In the genomic region with DNA sequence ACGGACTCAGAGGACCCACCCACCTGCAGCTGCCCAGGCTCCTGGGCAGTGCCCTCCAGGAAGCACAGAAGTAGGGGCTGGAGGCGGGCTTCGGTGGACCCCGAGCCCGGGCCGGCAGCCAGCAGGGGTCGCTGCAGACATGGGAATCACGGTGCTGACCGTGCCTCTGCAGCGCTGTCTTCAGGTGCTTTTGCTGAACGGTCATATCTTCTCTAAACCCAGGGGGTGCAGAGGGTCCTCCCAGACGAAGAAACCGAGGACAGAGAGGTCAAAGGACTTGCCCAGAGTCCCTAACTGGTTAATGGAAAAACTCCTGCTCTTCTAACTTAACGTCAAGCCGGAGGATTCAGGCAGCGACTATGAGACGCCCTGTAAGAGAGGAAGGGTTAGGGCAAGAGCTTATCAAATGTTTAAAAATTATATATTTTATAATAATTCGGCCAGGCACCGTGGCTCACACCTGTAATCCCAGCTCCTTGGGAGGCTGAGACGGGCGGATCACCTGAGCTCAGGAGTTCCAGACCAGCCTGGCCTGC, we compare ENCODE assay signal across 8 cellular contexts. TPM values are rescaled to one million over a fixed set of nuclear protein-coding genes. Genes with fewer than 3 reads are reported as not detected.
DNase-seq lines count a peak whose midpoint lies in the region; ATAC-seq and TF ChIP-seq lines count a peak whose summit lies in the region.

No MANE protein-coding gene starts in this region.

- H3K4me2 ChIP-seq in DOHH2 (ENCODE audit: low read length) = no peak overlapping the region

- BruUV-seq in Panc1 (replicated peaks; lab: Mats Ljungman, UMichigan) = no TSS peak

- DNase-seq in HFF-Myc (ENCODE audit: extremely low read depth, low read depth) (no peak), Panc1 (ENCODE audit: low read depth, low spot score) (no peak), immature natural killer cell (peak; percentile 39 to 58 (median 54)), DMS153 treated with DMSO at 0.1 percent for 48 hours (lab: John Stamatoyannopoulos, UW; ENCODE audit: unreplicated experiment) (no peak)
- peak; percentile 60 for DNase-seq in activated naive CD4-positive, alpha-beta T cell treated with Interleukin-2 at 50 U/mL for 16 hours
- DNase-seq in stimulated activated CD4-positive, alpha-beta T cell treated with anti-CD3 and anti-CD28 coated beads, TNF-alpha, amount 100 ng/mL, for 48 hours (ENCODE audit: low read depth in 3 of 3) = peak; percentile 36 to 74 (median 47)

- CTCF ChIA-PET in Panc1 (lab: Charles Lee) = no interaction called here

- H3K27me3 Mint-ChIP-seq in immature natural killer cell (ENCODE audit: low read depth in 3 of 3) = peaks cover 0 to 7% (median 6%) of the 10 kb centered on the region in 3 donors

- POLR2A ChIA-PET in Panc1 (lab: Charles Lee) = no interaction called here

- H3F3A ChIP-seq in DOHH2 (ENCODE audit: control insufficient read depth, insufficient read depth) = no peaks in the 10 kb centered on the region

- 0 out of 2 replicates have a peak, but pooled peaks cover under 1% of the 10 kb centered on the region for H3K27me3 ChIP-seq in DOHH2 (ENCODE audit: control insufficient read depth, low read length)
- H3K27me3 ChIP-seq in Panc1 (ENCODE audit: control insufficient read depth, insufficient read depth, low read length) = no peaks in the 10 kb centered on the region

- in situ Hi-C loops in Panc1 (cut with HindIII; ENCODE audit: low pct_unique_long_range_greater_than_20kb, low sequenced_read_pairs) = no loop called here

- no peaks in the 10 kb centered on the region for H3K36me3 Mint-ChIP-seq in immature natural killer cell

- no peaks in the 10 kb centered on the region for H3K79me2 ChIP-seq in DOHH2 (ENCODE audit: control insufficient read depth, low read length)

- H3K4me1 ChIP-seq in DOHH2 (ENCODE audit: control insufficient read depth, low read length) (no peaks in the 10 kb centered on the region), Panc1 (ENCODE audit: control insufficient read depth, insufficient read depth, low read length) (peaks cover 4% of the 10 kb centered on the region; the same call in 1 of the 2 replicates)

- H3K27ac ChIP-seq in DOHH2 (ENCODE audit: low read depth, low read length) (no peak overlapping the region), Panc1 (ENCODE audit: low read length) (no peak overlapping the region)

- ATAC-seq in Panc1 (peak; percentile 96), HG03432 (IDR thresholded peaks at IDR 0.05; ENCODE audit: unreplicated experiment) (no peak)

- H3K36me3 ChIP-seq in DOHH2 (ENCODE audit: control insufficient read depth, low read length) (no peaks in the 10 kb centered on the region), Panc1 (ENCODE audit: control insufficient read depth, insufficient read depth, low read length) (no peaks in the 10 kb centered on the region)

- no peak overlapping the region for H3K4me3 ChIP-seq in DOHH2 (ENCODE audit: low read length)
- no peak overlapping the region for H3K4me3 ChIP-seq in HFF-Myc (replicated peaks; ENCODE audit: low read depth, low read length)
- H3K4me3 ChIP-seq in Panc1 (ENCODE audit: low read depth in 2 of 2, low read length in 2 of 2) = peak overlapping the region; percentile 29 to 62

- intact Hi-C loops in Panc1 (cut with micrococcal nuclease; ENCODE audit: unreplicated experiment) = no loop called here

- peaks cover 0 to 2% of the 10 kb centered on the region in 2 donors for H3K4me1 Mint-ChIP-seq in immature natural killer cell

- no peaks in the 10 kb centered on the region for H3K9me3 ChIP-seq in DOHH2 (ENCODE audit: control insufficient read depth, insufficient read depth, low read length)
- H3K9me3 ChIP-seq in Panc1 (ENCODE audit: control insufficient read depth, insufficient read depth, low read depth, low read length) = no peaks in the 10 kb centered on the region

- H4K20me1 ChIP-seq in DOHH2 (ENCODE audit: control insufficient read depth, insufficient read depth, low read depth, low read length) = no peaks in the 10 kb centered on the region

- H3K4me3 Mint-ChIP-seq in immature natural killer cell = no peak overlapping the region

- TF ChIP-seq CTCF in DOHH2 (IDR thresholded peaks at IDR 0.05; ENCODE audit: low read depth, low read length, poor library complexity, severe bottlenecking) (peak; percentile 98), HFF-Myc (IDR thresholded peaks at IDR 0.05; ENCODE audit: low read depth, low read length, missing control alignments) (peak; percentile 78), Panc1 (IDR thresholded peaks at IDR 0.05) (peak; percentile 97)

- no peaks in the 10 kb centered on the region for H3K9me3 Mint-ChIP-seq in immature natural killer cell

- no peak overlapping the region for H3K27ac Mint-ChIP-seq in immature natural killer cell

- H3K9me2 ChIP-seq in DOHH2 (replicated peaks; ENCODE audit: control insufficient read depth, low read length) = no peaks in the 10 kb centered on the region

RNA-seq across cellular contexts. Expression of a gene that starts 21.5 kb away (rescaled TPM):
- total RNA-seq in Panc1 (2021; ENCODE audit: unreplicated experiment) = not detected
- polyA plus RNA-seq in Panc1 (2012; ENCODE audit: insufficient read length) = not detected
- polyA plus RNA-seq in immature natural killer cell = not detected

RNA-seq across cellular contexts. Expression of a gene that starts 36.6 kb away (rescaled TPM):
- total RNA-seq in Panc1 (2021; ENCODE audit: unreplicated experiment) = 18.3 TPM
- polyA plus RNA-seq in Panc1 (2012; ENCODE audit: insufficient read length) = 5.5 TPM
- 10 to 100 TPM; 13.5 to 18.9 (median 15.8) TPM for polyA plus RNA-seq in immature natural killer cell

RNA-seq across cellular contexts. Expression of a gene that starts 38.5 kb away (rescaled TPM):
- 74.4 TPM for total RNA-seq in Panc1 (2021; ENCODE audit: unreplicated experiment)
- 116 TPM for polyA plus RNA-seq in Panc1 (2012; ENCODE audit: insufficient read length)
- polyA plus RNA-seq in immature natural killer cell = 100 to 1,000 TPM in 1 of 3 donors, 10 to 100 TPM in 2; 62.0 to 106 (median 72.0) TPM

Comparison
In these comparisons a context has a peak if more than half of its experiments do, and no peak if none do; other contexts are left out.
1. H3K4me3 ChIP-seq: peak in Panc1 (2 of 2); none in DOHH2 (single experiment) and HFF-Myc (single experiment).
2. DNase-seq: peak in activated naive CD4-positive, alpha-beta T cell treated with Interleukin-2 at 50 U/mL for 16 hours (single experiment), immature natural killer cell (3 of 3) and stimulated activated CD4-positive, alpha-beta T cell treated with anti-CD3 and anti-CD28 coated beads, TNF-alpha, amount 100 ng/mL, for 48 hours (3 of 3); none in HFF-Myc (single experiment), Panc1 (single experiment) and DMS153 treated with DMSO at 0.1 percent for 48 hours (single experiment).
3. Peak in every context shown above with its lines, with median percentiles within 50 percentile points of each other: CTCF ChIP-seq.